In the genomic region with DNA sequence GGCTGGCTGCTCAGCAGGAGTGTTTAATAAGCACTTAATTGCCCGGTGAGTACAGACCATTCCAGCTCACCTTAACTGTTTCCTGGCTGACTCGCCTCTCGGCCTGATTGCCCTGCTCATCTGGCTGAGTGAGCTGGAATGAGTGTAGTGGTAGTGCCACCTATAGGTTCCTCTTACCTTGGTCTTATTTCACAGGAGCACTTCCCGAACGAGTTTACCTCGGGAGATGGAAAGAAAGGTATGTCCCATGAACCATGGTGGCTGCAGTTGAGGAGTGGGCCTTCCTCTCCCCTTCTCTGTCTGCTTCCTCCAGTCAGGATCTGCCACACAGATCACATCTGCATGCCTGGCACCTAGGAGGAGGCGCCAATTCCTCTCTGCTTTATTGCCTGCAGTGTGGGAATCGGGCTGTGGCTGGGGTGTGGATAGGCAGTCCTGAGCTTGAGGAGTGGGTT, we compare ENCODE assay signal across 1 cellular context.
TF ChIP-seq lines count a peak whose summit lies in the region.

No MANE protein-coding gene starts in this region.

TF ChIP-seq in HepG2, 621 proteins besides CTCF, POLR2A, EP300 and RAD21 (continued from another document and continues in another):
- TF ChIP-seq, protein P1, sequence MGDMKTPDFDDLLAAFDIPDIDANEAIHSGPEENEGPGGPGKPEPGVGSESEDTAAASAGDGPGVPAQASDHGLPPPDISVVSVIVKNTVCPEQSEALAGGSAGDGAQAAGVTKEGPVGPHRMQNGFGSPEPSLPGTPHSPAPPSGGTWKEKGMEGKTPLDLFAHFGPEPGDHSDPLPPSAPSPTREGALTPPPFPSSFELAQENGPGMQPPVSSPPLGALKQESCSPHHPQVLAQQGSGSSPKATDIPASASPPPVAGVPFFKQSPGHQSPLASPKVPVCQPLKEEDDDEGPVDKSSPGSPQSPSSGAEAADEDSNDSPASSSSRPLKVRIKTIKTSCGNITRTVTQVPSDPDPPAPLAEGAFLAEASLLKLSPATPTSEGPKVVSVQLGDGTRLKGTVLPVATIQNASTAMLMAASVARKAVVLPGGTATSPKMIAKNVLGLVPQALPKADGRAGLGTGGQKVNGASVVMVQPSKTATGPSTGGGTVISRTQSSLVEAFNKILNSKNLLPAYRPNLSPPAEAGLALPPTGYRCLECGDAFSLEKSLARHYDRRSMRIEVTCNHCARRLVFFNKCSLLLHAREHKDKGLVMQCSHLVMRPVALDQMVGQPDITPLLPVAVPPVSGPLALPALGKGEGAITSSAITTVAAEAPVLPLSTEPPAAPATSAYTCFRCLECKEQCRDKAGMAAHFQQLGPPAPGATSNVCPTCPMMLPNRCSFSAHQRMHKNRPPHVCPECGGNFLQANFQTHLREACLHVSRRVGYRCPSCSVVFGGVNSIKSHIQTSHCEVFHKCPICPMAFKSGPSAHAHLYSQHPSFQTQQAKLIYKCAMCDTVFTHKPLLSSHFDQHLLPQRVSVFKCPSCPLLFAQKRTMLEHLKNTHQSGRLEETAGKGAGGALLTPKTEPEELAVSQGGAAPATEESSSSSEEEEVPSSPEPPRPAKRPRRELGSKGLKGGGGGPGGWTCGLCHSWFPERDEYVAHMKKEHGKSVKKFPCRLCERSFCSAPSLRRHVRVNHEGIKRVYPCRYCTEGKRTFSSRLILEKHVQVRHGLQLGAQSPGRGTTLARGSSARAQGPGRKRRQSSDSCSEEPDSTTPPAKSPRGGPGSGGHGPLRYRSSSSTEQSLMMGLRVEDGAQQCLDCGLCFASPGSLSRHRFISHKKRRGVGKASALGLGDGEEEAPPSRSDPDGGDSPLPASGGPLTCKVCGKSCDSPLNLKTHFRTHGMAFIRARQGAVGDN (CRISPR knock-in tag; IDR thresholded peaks at IDR 0.05) = peak; percentile 35
- no peak for TF ChIP-seq NAIF1 (CRISPR knock-in tag; IDR thresholded peaks at IDR 0.05; ENCODE audit: borderline replicate concordance)
- 0 out of 2 replicates have a peak, but pooled peaks have one; percentile 29 for TF ChIP-seq YEATS2 (CRISPR knock-in tag; IDR thresholded peaks at IDR 0.05; ENCODE audit: borderline replicate concordance)
- TF ChIP-seq, protein P2, sequence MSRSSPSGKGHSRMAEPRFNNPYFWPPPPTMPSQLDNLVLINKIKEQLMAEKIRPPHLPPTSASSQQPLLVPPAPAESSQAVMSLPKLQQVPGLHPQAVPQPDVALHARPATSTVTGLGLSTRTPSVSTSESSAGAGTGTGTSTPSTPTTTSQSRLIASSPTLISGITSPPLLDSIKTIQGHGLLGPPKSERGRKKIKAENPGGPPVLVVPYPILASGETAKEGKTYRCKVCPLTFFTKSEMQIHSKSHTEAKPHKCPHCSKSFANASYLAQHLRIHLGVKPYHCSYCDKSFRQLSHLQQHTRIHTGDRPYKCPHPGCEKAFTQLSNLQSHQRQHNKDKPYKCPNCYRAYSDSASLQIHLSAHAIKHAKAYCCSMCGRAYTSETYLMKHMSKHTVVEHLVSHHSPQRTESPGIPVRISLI (CRISPR knock-in tag; IDR thresholded peaks at IDR 0.05; ENCODE audit: borderline replicate concordance) = no peak
- TF ChIP-seq, protein P3, sequence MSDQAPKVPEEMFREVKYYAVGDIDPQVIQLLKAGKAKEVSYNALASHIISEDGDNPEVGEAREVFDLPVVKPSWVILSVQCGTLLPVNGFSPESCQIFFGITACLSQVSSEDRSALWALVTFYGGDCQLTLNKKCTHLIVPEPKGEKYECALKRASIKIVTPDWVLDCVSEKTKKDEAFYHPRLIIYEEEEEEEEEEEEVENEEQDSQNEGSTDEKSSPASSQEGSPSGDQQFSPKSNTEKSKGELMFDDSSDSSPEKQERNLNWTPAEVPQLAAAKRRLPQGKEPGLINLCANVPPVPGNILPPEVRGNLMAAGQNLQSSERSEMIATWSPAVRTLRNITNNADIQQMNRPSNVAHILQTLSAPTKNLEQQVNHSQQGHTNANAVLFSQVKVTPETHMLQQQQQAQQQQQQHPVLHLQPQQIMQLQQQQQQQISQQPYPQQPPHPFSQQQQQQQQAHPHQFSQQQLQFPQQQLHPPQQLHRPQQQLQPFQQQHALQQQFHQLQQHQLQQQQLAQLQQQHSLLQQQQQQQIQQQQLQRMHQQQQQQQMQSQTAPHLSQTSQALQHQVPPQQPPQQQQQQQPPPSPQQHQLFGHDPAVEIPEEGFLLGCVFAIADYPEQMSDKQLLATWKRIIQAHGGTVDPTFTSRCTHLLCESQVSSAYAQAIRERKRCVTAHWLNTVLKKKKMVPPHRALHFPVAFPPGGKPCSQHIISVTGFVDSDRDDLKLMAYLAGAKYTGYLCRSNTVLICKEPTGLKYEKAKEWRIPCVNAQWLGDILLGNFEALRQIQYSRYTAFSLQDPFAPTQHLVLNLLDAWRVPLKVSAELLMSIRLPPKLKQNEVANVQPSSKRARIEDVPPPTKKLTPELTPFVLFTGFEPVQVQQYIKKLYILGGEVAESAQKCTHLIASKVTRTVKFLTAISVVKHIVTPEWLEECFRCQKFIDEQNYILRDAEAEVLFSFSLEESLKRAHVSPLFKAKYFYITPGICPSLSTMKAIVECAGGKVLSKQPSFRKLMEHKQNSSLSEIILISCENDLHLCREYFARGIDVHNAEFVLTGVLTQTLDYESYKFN (CRISPR knock-in tag; conservative IDR thresholded peaks at IDR 0.05) = peak; percentile 49
- TF ChIP-seq, protein P4, sequence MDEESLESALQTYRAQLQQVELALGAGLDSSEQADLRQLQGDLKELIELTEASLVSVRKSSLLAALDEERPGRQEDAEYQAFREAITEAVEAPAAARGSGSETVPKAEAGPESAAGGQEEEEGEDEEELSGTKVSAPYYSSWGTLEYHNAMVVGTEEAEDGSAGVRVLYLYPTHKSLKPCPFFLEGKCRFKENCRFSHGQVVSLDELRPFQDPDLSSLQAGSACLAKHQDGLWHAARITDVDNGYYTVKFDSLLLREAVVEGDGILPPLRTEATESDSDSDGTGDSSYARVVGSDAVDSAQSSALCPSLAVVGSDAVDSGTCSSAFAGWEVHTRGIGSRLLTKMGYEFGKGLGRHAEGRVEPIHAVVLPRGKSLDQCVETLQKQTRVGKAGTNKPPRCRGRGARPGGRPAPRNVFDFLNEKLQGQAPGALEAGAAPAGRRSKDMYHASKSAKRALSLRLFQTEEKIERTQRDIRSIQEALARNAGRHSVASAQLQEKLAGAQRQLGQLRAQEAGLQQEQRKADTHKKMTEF (CRISPR knock-in tag; IDR thresholded peaks at IDR 0.05) = peak; percentile 70
- no peak for TF ChIP-seq DNMT1 (CRISPR knock-in tag; IDR thresholded peaks at IDR 0.05)
- TF ChIP-seq, protein P5, sequence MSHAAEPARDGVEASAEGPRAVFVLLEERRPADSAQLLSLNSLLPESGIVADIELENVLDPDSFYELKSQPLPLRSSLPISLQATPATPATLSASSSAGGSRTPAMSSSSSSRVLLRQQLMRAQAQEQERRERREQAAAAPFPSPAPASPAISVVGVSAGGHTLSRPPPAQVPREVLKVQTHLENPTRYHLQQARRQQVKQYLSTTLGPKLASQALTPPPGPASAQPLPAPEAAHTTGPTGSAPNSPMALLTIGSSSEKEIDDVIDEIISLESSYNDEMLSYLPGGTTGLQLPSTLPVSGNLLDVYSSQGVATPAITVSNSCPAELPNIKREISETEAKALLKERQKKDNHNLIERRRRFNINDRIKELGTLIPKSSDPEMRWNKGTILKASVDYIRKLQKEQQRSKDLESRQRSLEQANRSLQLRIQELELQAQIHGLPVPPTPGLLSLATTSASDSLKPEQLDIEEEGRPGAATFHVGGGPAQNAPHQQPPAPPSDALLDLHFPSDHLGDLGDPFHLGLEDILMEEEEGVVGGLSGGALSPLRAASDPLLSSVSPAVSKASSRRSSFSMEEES (CRISPR knock-in tag; IDR thresholded peaks at IDR 0.05) = no peak
- TF ChIP-seq, protein P6, sequence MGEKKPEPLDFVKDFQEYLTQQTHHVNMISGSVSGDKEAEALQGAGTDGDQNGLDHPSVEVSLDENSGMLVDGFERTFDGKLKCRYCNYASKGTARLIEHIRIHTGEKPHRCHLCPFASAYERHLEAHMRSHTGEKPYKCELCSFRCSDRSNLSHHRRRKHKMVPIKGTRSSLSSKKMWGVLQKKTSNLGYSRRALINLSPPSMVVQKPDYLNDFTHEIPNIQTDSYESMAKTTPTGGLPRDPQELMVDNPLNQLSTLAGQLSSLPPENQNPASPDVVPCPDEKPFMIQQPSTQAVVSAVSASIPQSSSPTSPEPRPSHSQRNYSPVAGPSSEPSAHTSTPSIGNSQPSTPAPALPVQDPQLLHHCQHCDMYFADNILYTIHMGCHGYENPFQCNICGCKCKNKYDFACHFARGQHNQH (CRISPR knock-in tag; IDR thresholded peaks at IDR 0.05) = 0 out of 2 replicates have a peak, but pooled peaks have one; percentile 17
- TF ChIP-seq PHF5A (CRISPR knock-in tag; IDR thresholded peaks at IDR 0.05; ENCODE audit: low read depth, unreplicated experiment) = peak; percentile 53
- TF ChIP-seq SATB2 (CRISPR knock-in tag; IDR thresholded peaks at IDR 0.05) = no peak
- TF ChIP-seq ZBTB20 (CRISPR knock-in tag; IDR thresholded peaks at IDR 0.05; ENCODE audit: borderline replicate concordance, low read depth) = no peak
- TF ChIP-seq, protein P7, sequence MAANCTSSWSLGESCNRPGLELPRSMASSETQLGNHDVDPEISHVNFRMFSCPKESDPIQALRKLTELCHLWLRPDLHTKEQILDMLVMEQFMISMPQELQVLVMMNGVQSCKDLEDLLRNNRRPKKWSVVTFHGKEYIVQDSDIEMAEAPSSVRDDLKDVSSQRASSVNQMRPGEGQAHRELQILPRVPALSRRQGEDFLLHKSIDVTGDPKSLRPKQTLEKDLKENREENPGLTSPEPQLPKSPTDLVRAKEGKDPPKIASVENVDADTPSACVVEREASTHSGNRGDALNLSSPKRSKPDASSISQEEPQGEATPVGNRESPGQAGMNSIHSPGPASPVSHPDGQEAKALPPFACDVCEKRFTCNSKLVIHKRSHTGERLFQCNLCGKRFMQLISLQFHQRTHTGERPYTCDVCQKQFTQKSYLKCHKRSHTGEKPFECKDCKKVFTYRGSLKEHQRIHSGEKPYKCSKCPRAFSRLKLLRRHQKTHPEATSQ (CRISPR knock-in tag; IDR thresholded peaks at IDR 0.05; ENCODE audit: borderline replicate concordance) = no peak
- no peak for TF ChIP-seq GTF2F1 (IDR thresholded peaks at IDR 0.05; ENCODE audit: low read length)
- TF ChIP-seq, protein P8, sequence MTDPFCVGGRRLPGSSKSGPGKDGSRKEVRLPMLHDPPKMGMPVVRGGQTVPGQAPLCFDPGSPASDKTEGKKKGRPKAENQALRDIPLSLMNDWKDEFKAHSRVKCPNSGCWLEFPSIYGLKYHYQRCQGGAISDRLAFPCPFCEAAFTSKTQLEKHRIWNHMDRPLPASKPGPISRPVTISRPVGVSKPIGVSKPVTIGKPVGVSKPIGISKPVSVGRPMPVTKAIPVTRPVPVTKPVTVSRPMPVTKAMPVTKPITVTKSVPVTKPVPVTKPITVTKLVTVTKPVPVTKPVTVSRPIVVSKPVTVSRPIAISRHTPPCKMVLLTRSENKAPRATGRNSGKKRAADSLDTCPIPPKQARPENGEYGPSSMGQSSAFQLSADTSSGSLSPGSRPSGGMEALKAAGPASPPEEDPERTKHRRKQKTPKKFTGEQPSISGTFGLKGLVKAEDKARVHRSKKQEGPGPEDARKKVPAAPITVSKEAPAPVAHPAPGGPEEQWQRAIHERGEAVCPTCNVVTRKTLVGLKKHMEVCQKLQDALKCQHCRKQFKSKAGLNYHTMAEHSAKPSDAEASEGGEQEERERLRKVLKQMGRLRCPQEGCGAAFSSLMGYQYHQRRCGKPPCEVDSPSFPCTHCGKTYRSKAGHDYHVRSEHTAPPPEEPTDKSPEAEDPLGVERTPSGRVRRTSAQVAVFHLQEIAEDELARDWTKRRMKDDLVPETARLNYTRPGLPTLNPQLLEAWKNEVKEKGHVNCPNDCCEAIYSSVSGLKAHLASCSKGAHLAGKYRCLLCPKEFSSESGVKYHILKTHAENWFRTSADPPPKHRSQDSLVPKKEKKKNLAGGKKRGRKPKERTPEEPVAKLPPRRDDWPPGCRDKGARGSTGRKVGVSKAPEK (CRISPR knock-in tag; IDR thresholded peaks at IDR 0.05; ENCODE audit: borderline replicate concordance) = no peak
- no peak for TF ChIP-seq ZNF839 (CRISPR knock-in tag; IDR thresholded peaks at IDR 0.05; ENCODE audit: borderline replicate concordance)
- TF ChIP-seq NPAS2 (CRISPR knock-in tag; IDR thresholded peaks at IDR 0.05; ENCODE audit: borderline replicate concordance) = no peak
- 0 out of 2 replicates have a peak, but pooled peaks have one; percentile 67 for TF ChIP-seq MTF2 (CRISPR knock-in tag; IDR thresholded peaks at IDR 0.05; ENCODE audit: borderline replicate concordance)
- TF ChIP-seq ATM (IDR thresholded peaks at IDR 0.05; ENCODE audit: borderline replicate concordance) = no peak
- TF ChIP-seq, protein P9, sequence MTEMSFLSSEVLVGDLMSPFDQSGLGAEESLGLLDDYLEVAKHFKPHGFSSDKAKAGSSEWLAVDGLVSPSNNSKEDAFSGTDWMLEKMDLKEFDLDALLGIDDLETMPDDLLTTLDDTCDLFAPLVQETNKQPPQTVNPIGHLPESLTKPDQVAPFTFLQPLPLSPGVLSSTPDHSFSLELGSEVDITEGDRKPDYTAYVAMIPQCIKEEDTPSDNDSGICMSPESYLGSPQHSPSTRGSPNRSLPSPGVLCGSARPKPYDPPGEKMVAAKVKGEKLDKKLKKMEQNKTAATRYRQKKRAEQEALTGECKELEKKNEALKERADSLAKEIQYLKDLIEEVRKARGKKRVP (CRISPR knock-in tag; IDR thresholded peaks at IDR 0.05) = no peak
- TF ChIP-seq, protein P10, sequence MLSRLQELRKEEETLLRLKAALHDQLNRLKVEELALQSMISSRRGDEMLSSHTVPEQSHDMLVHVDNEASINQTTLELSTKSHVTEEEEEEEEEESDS (CRISPR knock-in tag; IDR thresholded peaks at IDR 0.05; ENCODE audit: borderline replicate concordance) = no peak
- no peak for TF ChIP-seq TBL1XR1 (IDR thresholded peaks at IDR 0.05; ENCODE audit: borderline replicate concordance, low read length, partially characterized antibody)
- no peak for TF ChIP-seq PITX1 (CRISPR knock-in tag; IDR thresholded peaks at IDR 0.05)
- no peak for TF ChIP-seq MZF1 (CRISPR knock-in tag; IDR thresholded peaks at IDR 0.05; ENCODE audit: borderline replicate concordance)
- TF ChIP-seq ZNF343 (CRISPR knock-in tag; IDR thresholded peaks at IDR 0.05) = no peak
- TF ChIP-seq ZNF34 (CRISPR knock-in tag; IDR thresholded peaks at IDR 0.05; ENCODE audit: borderline replicate concordance) = no peak
- no peak for TF ChIP-seq SMAD1 (CRISPR knock-in tag; IDR thresholded peaks at IDR 0.05; ENCODE audit: borderline replicate concordance, low read depth)
- no peak for TF ChIP-seq ZNF337 (CRISPR knock-in tag; IDR thresholded peaks at IDR 0.05; ENCODE audit: borderline replicate concordance, low read depth)
- no peak for TF ChIP-seq ZNF430 (CRISPR knock-in tag; IDR thresholded peaks at IDR 0.05)
